In the genomic region with DNA sequence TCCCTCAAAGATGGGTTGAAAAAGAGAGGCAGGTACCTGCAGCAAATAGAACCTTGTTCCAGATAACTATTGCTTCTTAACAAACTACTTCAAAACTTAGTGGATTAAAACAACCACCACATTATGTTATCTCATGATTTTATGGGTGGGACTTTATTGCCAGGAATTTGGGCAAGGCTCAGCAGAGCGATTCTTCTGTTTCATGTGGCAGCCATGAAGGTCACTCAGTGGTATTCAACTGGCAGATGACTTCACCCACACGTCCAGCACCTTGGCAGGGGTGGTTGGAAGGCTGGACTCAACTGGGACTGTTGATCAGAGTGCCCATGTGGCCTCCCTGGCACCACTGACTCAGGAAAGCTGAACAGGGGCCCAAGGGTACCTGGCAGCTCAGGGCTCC, we compare ENCODE assay signal across 8 cellular contexts.
"Had no signal": no experiment of that assay in that cellular context is flagged by ENCODE, and none has a peak within 500 bp of the region (broad histone marks: within the 10 kb centered on the region; RNA-seq: fewer than 3 reads in every experiment).

No MANE protein-coding gene starts in this region.

- DNase-seq: GM23248, H9, HCEC 1CT, HFFc6, IMR-90, KG1 had no signal

- H3K4me3 Mint-ChIP-seq: H9, HFFc6 had no signal

- H2AFZ ChIP-seq: GM23248 had no signal

- ATAC-seq: K562 had no signal

- H3K4me3 ChIP-seq: GM23248, K562 had no signal

- H3K9ac ChIP-seq: GM23248 had no signal

- H3K27ac Mint-ChIP-seq: H9, HFFc6 had no signal

- H3K27ac ChIP-seq: GM23248, HL-60 had no signal
